28 cellular contexts compared by ENCODE assay signal in genomic region chr18:69755041-69755440, GRCh38.
"Had no signal": no experiment of that assay in that cellular context is flagged by ENCODE, and none has a peak within 500 bp of the region (broad histone marks: within the 10 kb centered on the region; RNA-seq: fewer than 3 reads in every experiment).

No MANE protein-coding gene starts in this region.

- H3K27me3 Mint-ChIP-seq: activated CD8-positive, alpha-beta memory T cell treated with anti-CD3 and anti-CD28 coated beads, Interleukin-2, amount 10 ng/mL, durations not matched to agents 7 days and 5 days; activated T-cell treated with anti-CD3 and anti-CD28 coated beads, Interleukin-2, amount 50 U/mL, for 24 hours had no signal

- H3K36me3 ChIP-seq: ascending aorta, MG63, Peyer's patch, SJCRH30 had no signal

- H3K27ac Mint-ChIP-seq: activated CD8-positive, alpha-beta memory T cell treated with anti-CD3 and anti-CD28 coated beads, Interleukin-2, amount 10 ng/mL, durations not matched to agents 7 days and 5 days; activated T-cell treated with anti-CD3 and anti-CD28 coated beads, Interleukin-2, amount 50 U/mL, for 24 hours; activated T-helper 1 cell treated with anti-CD3 and anti-CD28 coated beads, Interleukin-12 subunit alpha, Interleukin-12 subunit beta, Interleukin-2, Interleukin-4 antibody, amounts not matched to agents 30 ng/mL and 10 ng/mL and 1 ng/mL, durations not matched to agents 14 hours and 24 hours and 36 hours had no signal

- H3K4me2 ChIP-seq: SK-N-SH had no signal

- DNase-seq: activated CD4-positive, alpha-beta T cell treated with anti-CD3 and anti-CD28 coated beads for 4 hours; activated CD4-positive, alpha-beta T cell treated with anti-CD3 and anti-CD28 coated beads, Interleukin-2, amount 50 U/mL, for 48 hours; activated CD8-positive, alpha-beta memory T cell treated with anti-CD3 and anti-CD28 coated beads, Interleukin-2, amount 10 ng/mL, durations not matched to agents 7 days and 5 days; activated effector memory CD4-positive, alpha-beta T cell treated with Interleukin-2 at 50 U/mL for 16 hours; activated naive CD4-positive, alpha-beta T cell treated with Interleukin-2 at 50 U/mL for 16 hours; activated T-cell treated with anti-CD3 and anti-CD28 coated beads, Interleukin-2, amount 50 U/mL, for 24 hours; amniotic stem cell; cerebellar nuclear complex; KG1; MG63; MV-4-11; NCI-H1092 treated with DMSO at 0.1 percent for 48 hours; NCI-H1417 treated with DMSO at 0.1 percent for 48 hours; NCI-H1694; NCI-H2029 treated with DMSO at 0.1 percent for 48 hours; NCI-H345; NCI-H510A; NCI-H526 treated with DMSO at 0.1 percent for 48 hours; NCI-H82; OCI-M1; Peyer's patch; Right ventricle myocardium superior; SJCRH30; SK-N-SH had no signal

- H3K27me3 ChIP-seq: ascending aorta, MG63, Peyer's patch, SJCRH30 had no signal

- H3K4me1 ChIP-seq: ascending aorta, Peyer's patch, SJCRH30 had no signal

- H3K4me3 ChIP-seq: ascending aorta, MG63, Peyer's patch, SJCRH30 had no signal

- ATAC-seq: activated CD4-positive, CD25-positive, alpha-beta regulatory T cell treated with anti-CD3 and anti-CD28 coated beads, Interleukin-2, amount 50 U/mL, for 24 hours; activated CD8-positive, alpha-beta memory T cell treated with anti-CD3 and anti-CD28 coated beads, Interleukin-2, amount 10 ng/mL, durations not matched to agents 7 days and 5 days had no signal

- H3K27ac ChIP-seq: ascending aorta, Peyer's patch, RWPE1, SJCRH30 had no signal

- H3K4me3 Mint-ChIP-seq: activated CD8-positive, alpha-beta memory T cell treated with anti-CD3 and anti-CD28 coated beads, Interleukin-2, amount 10 ng/mL, durations not matched to agents 7 days and 5 days; activated T-cell treated with anti-CD3 and anti-CD28 coated beads, Interleukin-2, amount 50 U/mL, for 24 hours; activated T-helper 1 cell treated with anti-CD3 and anti-CD28 coated beads, Interleukin-12 subunit alpha, Interleukin-12 subunit beta, Interleukin-2, Interleukin-4 antibody, amounts not matched to agents 30 ng/mL and 10 ng/mL and 1 ng/mL, durations not matched to agents 14 hours and 24 hours and 36 hours had no signal

- H3K9me3 ChIP-seq: ascending aorta, MG63, Peyer's patch, SJCRH30, SK-N-SH had no signal

- H3K9ac ChIP-seq: SK-N-SH had no signal

- H3K9me2 ChIP-seq: SK-N-SH had no signal
